ENCODE assay signal across 1 cellular context in genomic region chr3:19946832-19947548, GRCh38.
TF ChIP-seq lines count a peak whose summit lies in the region.

TSS of gene RAB5A (plus strand) at chr3:19947097. CDS start at chr3:19950899, 3,802 bp downstream.

TF ChIP-seq in HEK293, 187 proteins besides CTCF, POLR2A, EP300 and RAD21 (continued from another document and continues in another):
- TF ChIP-seq ATF2 (tag by site-specific recombination; IDR thresholded peaks at IDR 0.05; ENCODE audit: low read depth) (no peak), ZNF248 (tag by site-specific recombination; IDR thresholded peaks at IDR 0.05) (no peak), ZNF214 (tag by site-specific recombination; IDR thresholded peaks at IDR 0.05; ENCODE audit: borderline replicate concordance) (no peak), ZNF324 (tag by site-specific recombination; IDR thresholded peaks at IDR 0.05) (peak; percentile 26; the same call in 1 of the 2 replicates), ZNF501 (tag by site-specific recombination; IDR thresholded peaks at IDR 0.05) (0 out of 2 replicates have a peak, but pooled peaks have one; percentile 65), EGR2 (tag by site-specific recombination; IDR thresholded peaks at IDR 0.05; ENCODE audit: low read depth) (peak; percentile 47), ZBTB10 (tag by site-specific recombination; IDR thresholded peaks at IDR 0.05) (no peak; the same call in 1 of the 2 replicates), PRDM2 (tag by site-specific recombination; IDR thresholded peaks at IDR 0.05; ENCODE audit: borderline replicate concordance) (no peak), ZNF280D (tag by site-specific recombination; IDR thresholded peaks at IDR 0.05) (no peak), OSR2 (tag by site-specific recombination; IDR thresholded peaks at IDR 0.05) (no peak), TCF7L2 (IDR thresholded peaks at IDR 0.05; ENCODE audit: borderline replicate concordance, low read depth, low read length) (no peak), ZNF398 (tag by site-specific recombination; IDR thresholded peaks at IDR 0.05) (no peak; the same call in 1 of the 2 replicates), ZNF664 (tag by site-specific recombination; IDR thresholded peaks at IDR 0.05) (no peak), SP3 (tag by site-specific recombination; IDR thresholded peaks at IDR 0.05) (peak; percentile 91), ZNF521 (tag by site-specific recombination; IDR thresholded peaks at IDR 0.05) (no peak), ZNF660 (tag by site-specific recombination; IDR thresholded peaks at IDR 0.05) (no peak), ZNF473 (tag by site-specific recombination; IDR thresholded peaks at IDR 0.05) (no peak), ZNF404 (tag by site-specific recombination; IDR thresholded peaks at IDR 0.05) (no peak), HOXC10 (CRISPR knock-in tag; IDR thresholded peaks at IDR 0.05) (no peak), SALL2 (tag by site-specific recombination; IDR thresholded peaks at IDR 0.05; ENCODE audit: borderline replicate concordance) (no peak), ZNF366 (tag by site-specific recombination; conservative IDR thresholded peaks at IDR 0.05) (no peak), KLF9 (tag by site-specific recombination; IDR thresholded peaks at IDR 0.05; ENCODE audit: low read depth) (peak; percentile 95), ZNF426 (tag by site-specific recombination; IDR thresholded peaks at IDR 0.05) (no peak), ZNF174 (tag by site-specific recombination; IDR thresholded peaks at IDR 0.05) (no peak), ZNF221 (tag by site-specific recombination; IDR thresholded peaks at IDR 0.05; ENCODE audit: borderline replicate concordance) (no peak), HOXA7 (CRISPR knock-in tag; IDR thresholded peaks at IDR 0.05; ENCODE audit: borderline replicate concordance) (no peak), PRDM10 (tag by site-specific recombination; IDR thresholded peaks at IDR 0.05) (no peak; the same call in none of the 2 replicates), ZNF121 (tag by site-specific recombination; IDR thresholded peaks at IDR 0.05) (no peak), ZNF645 (tag by site-specific recombination; IDR thresholded peaks at IDR 0.05) (no peak), ZNF670 (tag by site-specific recombination; IDR thresholded peaks at IDR 0.05; ENCODE audit: low read depth) (no peak), ZNF132 (tag by site-specific recombination; IDR thresholded peaks at IDR 0.05; ENCODE audit: borderline replicate concordance) (no peak), ZBTB44 (tag by site-specific recombination; IDR thresholded peaks at IDR 0.05) (no peak), BCL11A (tag by site-specific recombination; IDR thresholded peaks at IDR 0.05; ENCODE audit: low read depth) (no peak)
